11 cellular contexts compared by ENCODE assay signal in the genomic region with DNA sequence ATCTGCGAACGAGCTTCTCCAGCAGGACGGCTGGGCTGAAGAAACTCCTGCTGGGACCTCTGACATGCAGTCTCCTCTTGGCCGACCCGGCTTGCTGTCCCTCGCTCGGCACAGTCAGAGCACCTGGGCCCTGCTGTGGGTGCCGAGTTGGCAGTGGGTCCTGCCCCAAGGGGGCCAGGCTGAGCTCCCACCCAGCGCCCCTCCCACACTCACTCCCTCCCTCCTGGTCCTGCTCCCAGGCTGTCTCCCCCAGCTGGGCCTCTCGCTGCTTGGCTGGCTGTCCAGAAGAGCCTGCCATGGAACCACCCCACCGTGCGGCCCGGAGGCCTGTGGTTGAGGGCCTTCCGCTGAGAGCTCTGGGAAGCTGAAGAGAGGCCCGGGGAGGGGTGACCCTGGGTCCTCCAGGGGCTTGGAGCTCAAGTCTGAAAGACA. TPM values are rescaled to one million over a fixed set of nuclear protein-coding genes. Genes with fewer than 3 reads are reported as not detected.
DNase-seq lines count a peak whose midpoint lies in the region; ATAC-seq, FAIRE-seq and TF ChIP-seq lines count a peak whose summit lies in the region.
"Had no signal": no experiment of that assay in that cellular context is flagged by ENCODE, and none has a peak within 500 bp of the region (broad histone marks: within the 10 kb centered on the region; RNA-seq: fewer than 3 reads in every experiment).

No MANE protein-coding gene starts in this region.

- CTCF ChIA-PET in H1 (lab: Charles Lee; ENCODE audit: partially characterized antibody), result interaction anchor here (0.7 to 2.8 kb wide), 7 partner anchors 9 to 303 kb away, joined by 3 to 12 read pairs (median 4); no protein-coding TSS in a partner anchor
- CTCF ChIA-PET in HepG2 (lab: Yijun Ruan, JAX; ENCODE audit: low intra/inter-chr PET ratio, low total read pairs), result interaction anchor here (0.5 kb wide), 1 partner anchor 137 kb away, joined by 3 read pairs; no protein-coding TSS in a partner anchor

- H3K56ac ChIP-seq in H1 (replicated peaks; ENCODE audit: insufficient read length, low read depth, low read length), result no peak overlapping the region

- H3K4me1 ChIP-seq in H1 (replicated peaks in 1 of 4; ENCODE audit: control insufficient read depth in 3 of 4, insufficient read depth in 4 of 4, low read length in 3 of 4) (peaks cover 0 to 28% (median 18%) of the 10 kb centered on the region in 4 experiments; a peak in 6 of 7 replicates), HepG2 (ENCODE audit: insufficient read depth, low read length) (peaks cover 61% of the 10 kb centered on the region), smooth muscle cell (ENCODE audit: low read depth) (peaks cover 5% of the 10 kb centered on the region)

- H3K27me3 ChIP-seq in H1 (replicated peaks in 1 of 4; ENCODE audit: control insufficient read depth in 3 of 4, extremely low read depth in 1 of 4, insufficient read depth in 3 of 4, low read length in 3 of 4) (no peaks in the 10 kb centered on the region), HepG2 (ENCODE audit: control insufficient read depth in 1 of 2, insufficient read depth in 2 of 2, low read length in 2 of 2) (no peaks in the 10 kb centered on the region), smooth muscle cell (ENCODE audit: low read depth) (no peaks in the 10 kb centered on the region)

- TF ChIP-seq EP300 in H1 (IDR thresholded peaks at IDR 0.05; ENCODE audit: borderline replicate concordance in 1 of 2, low read depth in 2 of 2, low read length in 2 of 2) (no peak), HepG2 (IDR thresholded peaks at IDR 0.05; ENCODE audit: low read depth in 2 of 2, low read length in 2 of 2) (no peak), HepG2 (CRISPR knock-in tag; IDR thresholded peaks at IDR 0.05; ENCODE audit: borderline replicate concordance) (no peak)

- no peak overlapping the region for H2BK20ac ChIP-seq in H1 (ENCODE audit: low read length)

- TF ChIP-seq POLR2A in H1 (IDR thresholded peaks at IDR 0.05; ENCODE audit: control extremely low read depth in 1 of 2, low read depth in 2 of 2, low read length in 2 of 2), result no peak
- no peak for TF ChIP-seq POLR2A in HepG2 (IDR thresholded peaks at IDR 0.05; ENCODE audit: insufficient read depth in 1 of 2, low read depth in 2 of 2, low read length in 2 of 2)

- H2BK5ac ChIP-seq in H1 (ENCODE audit: low read depth, low read length), result no peak overlapping the region

- H3K27ac Mint-ChIP-seq in activated T-helper 2 cell treated with anti-CD3 and anti-CD28 coated beads, Interferon-gamma antibody, Interleukin-2, Interleukin-4, amounts not matched to agents 10 μg/mL and 5 μg/mL and 100 μg/mL, durations not matched to agents 14 hours and 24 hours and 36 hours, result no peak overlapping the region

- H3K4me3 Mint-ChIP-seq in activated T-helper 2 cell treated with anti-CD3 and anti-CD28 coated beads, Interferon-gamma antibody, Interleukin-2, Interleukin-4, amounts not matched to agents 10 μg/mL and 5 μg/mL and 100 μg/mL, durations not matched to agents 14 hours and 24 hours and 36 hours (ENCODE audit: low read depth), result no peak overlapping the region

- H3K18ac ChIP-seq in H1 (ENCODE audit: extremely low read depth, low read length), result no peak overlapping the region

- H3K79me1 ChIP-seq in H1 (ENCODE audit: low read depth, low read length), result peaks cover 30% of the 10 kb centered on the region

- H3K9me3 ChIP-seq in H1 (ENCODE audit: insufficient read depth in 2 of 2, low read depth in 1 of 2, low read length in 1 of 2) (no peaks in the 10 kb centered on the region), HepG2 (ENCODE audit: low read length) (no peaks in the 10 kb centered on the region), smooth muscle cell (replicated peaks; ENCODE audit: low read depth) (no peaks in the 10 kb centered on the region)

- H3K27ac ChIP-seq in H1 (ENCODE audit: low read depth, low read length) (no peak overlapping the region), HepG2 (ENCODE audit: extremely low read length, insufficient read depth, low read length) (no peak overlapping the region), smooth muscle cell (ENCODE audit: low read depth) (no peak overlapping the region)

- H3K36me3 ChIP-seq in H1 (ENCODE audit: control insufficient read depth in 2 of 4, insufficient read depth in 4 of 4, low read length in 3 of 4) (peaks cover 0 to 3% (median 0%) of the 10 kb centered on the region in 4 experiments; a peak in 1 of 8 replicates), HepG2 (replicated peaks in 1 of 2; ENCODE audit: control insufficient read depth in 1 of 2, insufficient read depth in 2 of 2, low read length in 2 of 2) (peaks cover 7 to 15% of the 10 kb centered on the region in 2 experiments; a peak in 4 of 5 replicates), smooth muscle cell (ENCODE audit: low read depth) (no peaks in the 10 kb centered on the region)

- POLR2A ChIA-PET in H1 (lab: Charles Lee; ENCODE audit: partially characterized antibody) (interaction anchor here (1.5 kb wide), 1 partner anchor 9 kb away, joined by 3 read pairs; no protein-coding TSS in a partner anchor), HepG2 (lab: Yijun Ruan, JAX) (no interaction called here)

- WGBS in H1 (ENCODE audit: extremely low coverage in 1 of 2, insufficient coverage in 1 of 2, insufficient read length in 1 of 2, insufficient replicate concordance in 2 of 2, low coverage in 1 of 2, low lambda C conversion rate in 2 of 2, missing lambda C conversion rate in 1 of 2), 2 experiments, result 96% methylated on average over 15 of the region's 15 CpGs; no CpG with 5 or more reads in 1 of the 2 experiments
- 97% methylated on average over 7 of the region's 15 CpGs for WGBS in HepG2 (ENCODE audit: low lambda C conversion rate)
- 74% methylated on average over 15 of the region's 15 CpGs for WGBS in smooth muscle cell (ENCODE audit: low lambda C conversion rate)

- BruUV-seq in HepG2 (replicated peaks; lab: Mats Ljungman, UMichigan), result no TSS peak

- H4K20me1 ChIP-seq in H1 (replicated peaks in 1 of 2; ENCODE audit: control insufficient read depth in 1 of 2, insufficient read depth in 2 of 2, low read length in 2 of 2) (peaks cover 7 to 14% of the 10 kb centered on the region in 2 experiments), HepG2 (ENCODE audit: insufficient read depth, low read length) (peaks cover 58% of the 10 kb centered on the region), smooth muscle cell (ENCODE audit: low read depth) (peaks cover 93% of the 10 kb centered on the region)

- H3K23me2 ChIP-seq in H1 (ENCODE audit: low read depth, low read length), result peaks cover 1% of the 10 kb centered on the region

- no peak for FAIRE-seq in H1 (lab: Jason Lieb, UNC)
- FAIRE-seq in HepG2 (lab: Jason Lieb, UNC), result no peak

- DNase-seq in GM12865 (ENCODE audit: low read depth), result peak; percentile 30
- no peak for DNase-seq in H1 (ENCODE audit: low read depth in 1 of 2, low spot score in 2 of 2)
- no peak for DNase-seq in HepG2 (ENCODE audit: low spot score)
- DNase-seq in smooth muscle cell (lab: John Stamatoyannopoulos, UW; ENCODE audit: unreplicated experiment), result peak; percentile 6
- no peak for DNase-seq in NCI-H2029 treated with DMSO at 0.1 percent for 48 hours (lab: John Stamatoyannopoulos, UW)
- DNase-seq in putamen (ENCODE audit: low spot score), result no peak
- DNase-seq in activated T-cell treated with anti-CD3 and anti-CD28 coated beads, Interleukin-2, amount 50 U/mL, for 48 hours, result no peak
- no peak for DNase-seq in activated T-helper 2 cell treated with anti-CD3 and anti-CD28 coated beads, Interferon-gamma antibody, Interleukin-2, Interleukin-4, amounts not matched to agents 10 μg/mL and 5 μg/mL and 100 μg/mL, durations not matched to agents 14 hours and 24 hours and 36 hours (ENCODE audit: low spot score)
- DNase-seq: DMS153, foreskin melanocyte, SHP77 treated with DMSO at 0.1 percent for 48 hours had no signal

- H3K4me3 ChIP-seq in GM12865 (ENCODE audit: low read depth, low read length) (peak overlapping the region; percentile 27), H1 (ENCODE audit: extremely low read depth in 1 of 4, insufficient read depth in 2 of 4, low read depth in 3 of 4, low read length in 4 of 4) (no peak overlapping the region), HepG2 (replicated peaks in 1 of 3; ENCODE audit: insufficient read depth in 1 of 3, low read depth in 2 of 3, low read length in 3 of 3) (no peak overlapping the region), smooth muscle cell (no peak overlapping the region)

- H2BK12ac ChIP-seq in H1 (ENCODE audit: low read depth, low read length), result no peak overlapping the region

- no peak overlapping the region for H2AK5ac ChIP-seq in H1 (ENCODE audit: low read depth, low read length)

- H3K27me3 Mint-ChIP-seq in activated T-helper 2 cell treated with anti-CD3 and anti-CD28 coated beads, Interferon-gamma antibody, Interleukin-2, Interleukin-4, amounts not matched to agents 10 μg/mL and 5 μg/mL and 100 μg/mL, durations not matched to agents 14 hours and 24 hours and 36 hours (ENCODE audit: low read depth), result no peaks in the 10 kb centered on the region

- no peaks in the 10 kb centered on the region for H3K9me3 Mint-ChIP-seq in activated T-helper 2 cell treated with anti-CD3 and anti-CD28 coated beads, Interferon-gamma antibody, Interleukin-2, Interleukin-4, amounts not matched to agents 10 μg/mL and 5 μg/mL and 100 μg/mL, durations not matched to agents 14 hours and 24 hours and 36 hours

- H3K23ac ChIP-seq in H1 (ENCODE audit: insufficient read length), result no peak overlapping the region

- in situ Hi-C loops in HepG2 (cut with HindIII; ENCODE audit: extremely low pct_ligation_motif_present, low pct_unique_long_range_greater_than_20kb), result no loop called here

- intact Hi-C loops in HepG2 (cut with micrococcal nuclease; ENCODE audit: unreplicated experiment), result no loop called here
- intact Hi-C loops in activated T-helper 2 cell treated with anti-CD3 and anti-CD28 coated beads, Interferon-gamma antibody, Interleukin-2, Interleukin-4, amounts not matched to agents 10 μg/mL and 5 μg/mL and 100 μg/mL, durations not matched to agents 14 hours and 24 hours and 36 hours (cut with micrococcal nuclease), result no loop called here

- H3K9ac ChIP-seq in H1 (replicated peaks in 1 of 4; ENCODE audit: extremely low read depth in 1 of 4, low read depth in 3 of 4, low read length in 3 of 4) (no peak overlapping the region), HepG2 (ENCODE audit: insufficient read depth, low read depth, low read length) (no peak overlapping the region), smooth muscle cell (ENCODE audit: low read depth) (no peak overlapping the region)

- no peak overlapping the region for H2BK15ac ChIP-seq in H1 (ENCODE audit: low read length)

- peaks cover 42% of the 10 kb centered on the region for H3K4me1 Mint-ChIP-seq in activated T-helper 2 cell treated with anti-CD3 and anti-CD28 coated beads, Interferon-gamma antibody, Interleukin-2, Interleukin-4, amounts not matched to agents 10 μg/mL and 5 μg/mL and 100 μg/mL, durations not matched to agents 14 hours and 24 hours and 36 hours (ENCODE audit: low read depth)

- no peak overlapping the region for H4K5ac ChIP-seq in H1 (ENCODE audit: insufficient read length, low read depth, low read length)

- no peak for TF ChIP-seq CTCF in GM12865 (IDR thresholded peaks at IDR 0.05; ENCODE audit: insufficient read depth, low read depth, low read length, missing control alignments)
- no peak for TF ChIP-seq CTCF in H1 (IDR thresholded peaks at IDR 0.05; ENCODE audit: control extremely low read depth in 1 of 3, insufficient read depth in 1 of 3, low read depth in 1 of 3, low read length in 3 of 3)
- no peak for TF ChIP-seq CTCF in HepG2 (CRISPR knock-in tag; IDR thresholded peaks at IDR 0.05)
- TF ChIP-seq CTCF in smooth muscle cell (IDR thresholded peaks at IDR 0.05; ENCODE audit: borderline replicate concordance, insufficient read depth, poor library complexity, severe bottlenecking), result no peak

- H4K91ac ChIP-seq in H1 (replicated peaks; ENCODE audit: insufficient read length, low read length), result no peak overlapping the region

- no peaks in the 10 kb centered on the region for H3F3A ChIP-seq in smooth muscle cell (ENCODE audit: low read depth)

- H3K79me2 ChIP-seq in H1 (ENCODE audit: control insufficient read depth in 1 of 2, insufficient read depth in 2 of 2, low read length in 2 of 2) (peaks cover 9 to 91% of the 10 kb centered on the region in 2 experiments; a peak in 3 of 4 replicates), HepG2 (ENCODE audit: insufficient read depth, low read length) (peaks cover 95% of the 10 kb centered on the region), smooth muscle cell (ENCODE audit: low read depth) (peaks cover 97% of the 10 kb centered on the region)

- ATAC-seq in HepG2, result no peak

- H3K14ac ChIP-seq in H1 (ENCODE audit: insufficient read length), result no peak overlapping the region

- H3K4me2 ChIP-seq in H1 (ENCODE audit: insufficient read depth in 1 of 2, low read depth in 2 of 2, low read length in 2 of 2), result no peak overlapping the region
- H3K4me2 ChIP-seq in HepG2 (ENCODE audit: low read depth, low read length), result no peak overlapping the region
- no peak overlapping the region for H3K4me2 ChIP-seq in smooth muscle cell

- no peak for TF ChIP-seq RAD21 in H1 (IDR thresholded peaks at IDR 0.05 in 1 of 2, conservative IDR thresholded peaks at IDR 0.05 in 1 of 2; ENCODE audit: low read depth in 2 of 2, low read length in 2 of 2)
- no peak for TF ChIP-seq RAD21 in HepG2 (CRISPR knock-in tag; IDR thresholded peaks at IDR 0.05)

- no peak overlapping the region for H3K4ac ChIP-seq in H1 (replicated peaks; ENCODE audit: insufficient read length, low read depth, low read length)

- no peaks in the 10 kb centered on the region for H3K36me3 Mint-ChIP-seq in activated T-helper 2 cell treated with anti-CD3 and anti-CD28 coated beads, Interferon-gamma antibody, Interleukin-2, Interleukin-4, amounts not matched to agents 10 μg/mL and 5 μg/mL and 100 μg/mL, durations not matched to agents 14 hours and 24 hours and 36 hours (ENCODE audit: low read depth)

- no peak overlapping the region for H2AFZ ChIP-seq in H1 (ENCODE audit: low read length)
- H2AFZ ChIP-seq in HepG2 (ENCODE audit: low read length), result no peak overlapping the region
- H2AFZ ChIP-seq in smooth muscle cell (ENCODE audit: low read depth), result no peak overlapping the region

- H2BK120ac ChIP-seq in H1 (replicated peaks; ENCODE audit: low read depth, low read length), result no peak overlapping the region

- H4K8ac ChIP-seq in H1 (ENCODE audit: extremely low read depth, insufficient read depth, low read length), result peak overlapping the region; percentile 70; the same call in 1 of the 2 replicates

RNA-seq across cellular contexts. Expression of a gene that starts 6.0 kb away (rescaled TPM):
- total RNA-seq in H1 (2021; fragmentation: NEBNext Ultra II Directional; extraction: Animal tissue kit (Norgen Biotek cat#: 25700)), result 137 and 151 TPM in 2 replicates
- polyA plus RNA-seq in H1 (2011; rRNA removed), result 183 and 252 TPM in 2 replicates
- polyA plus RNA-seq in H1 (2011; cell fraction: cytosol; rRNA removed), result 155 TPM
- 441 TPM for polyA plus RNA-seq in H1 (2011; cell fraction: nucleus; rRNA removed)
- 88.9 to 168 TPM (median 110 TPM) in 4 replicates for polyA plus RNA-seq in H1 (2012, experiment 1 of 2)
- polyA plus RNA-seq in H1 (2012, experiment 2 of 2), result 68.5 TPM
- polyA plus RNA-seq in H1 (2013, experiment 1 of 2), result 95.7 TPM
- polyA plus RNA-seq in H1 (2013, experiment 2 of 2), result 92.0 TPM
- polyA minus RNA-seq in H1 (2011; rRNA and poly(A)+ RNA removed), result 126 and 143 TPM in 2 replicates
- 85.3 TPM for polyA minus RNA-seq in H1 (2011; cell fraction: cytosol; rRNA and poly(A)+ RNA removed)
- polyA minus RNA-seq in H1 (2011; cell fraction: nucleus; rRNA and poly(A)+ RNA removed), result 82.5 TPM
- total RNA-seq in HepG2 (2016; rRNA removed; fragmentation: Illumina TruSeq; extraction: Trizol), result 82.1 and 82.7 TPM in 2 replicates
- total RNA-seq in HepG2 (2016; cell fraction: cytosol; rRNA removed; fragmentation: Illumina TruSeq; extraction: Trizol; ENCODE audit: low read depth), result 42.1 and 44.9 TPM in 2 replicates
- total RNA-seq in HepG2 (2016; cell fraction: insoluble cytoplasmic fraction; rRNA removed; fragmentation: Illumina TruSeq; extraction: Trizol), result 70.8 and 81.6 TPM in 2 replicates
- total RNA-seq in HepG2 (2016; cell fraction: membrane; rRNA removed; fragmentation: Illumina TruSeq; extraction: Trizol), result 96.0 and 104 TPM in 2 replicates
- total RNA-seq in HepG2 (2016; cell fraction: nucleus; rRNA removed; fragmentation: Illumina TruSeq; extraction: Trizol), result 55.8 and 67.9 TPM in 2 replicates
- 173 and 182 TPM in 2 replicates for polyA plus RNA-seq in HepG2 (2011; rRNA removed)
- polyA plus RNA-seq in HepG2 (2011; cell fraction: cytosol; rRNA removed), result 88.4 and 94.7 TPM in 2 replicates
- polyA plus RNA-seq in HepG2 (2011; cell fraction: nucleus; rRNA removed), result 432 and 533 TPM in 2 replicates
- 72.7 and 74.6 TPM in 2 replicates for polyA plus RNA-seq in HepG2 (2012)
- 39.5 and 46.3 TPM in 2 replicates for polyA plus RNA-seq in HepG2 (2016; cell fraction: cytosol; fragmentation: Illumina TruSeq; extraction: Trizol; ENCODE audit: low read depth)
- 92.6 and 106 TPM in 2 replicates for polyA plus RNA-seq in HepG2 (2016; cell fraction: insoluble cytoplasmic fraction; fragmentation: Illumina TruSeq; extraction: Trizol; ENCODE audit: low read depth)
- polyA plus RNA-seq in HepG2 (2016; cell fraction: membrane; fragmentation: Illumina TruSeq; extraction: Trizol; ENCODE audit: low read depth), result 95.0 and 114 TPM in 2 replicates
- 169 and 178 TPM in 2 replicates for polyA plus RNA-seq in HepG2 (2016; cell fraction: nucleus; fragmentation: Illumina TruSeq; extraction: Trizol; ENCODE audit: insufficient read depth, low read depth)
- 115 and 187 TPM in 2 replicates for polyA minus RNA-seq in HepG2 (2011; rRNA and poly(A)+ RNA removed; ENCODE audit: low replicate concordance)
- polyA minus RNA-seq in HepG2 (2011; cell fraction: cytosol; rRNA and poly(A)+ RNA removed), result 55.0 and 56.5 TPM in 2 replicates
- 77.1 and 89.5 TPM in 2 replicates for polyA minus RNA-seq in HepG2 (2011; cell fraction: nucleus; rRNA and poly(A)+ RNA removed)
- total RNA-seq in smooth muscle cell, result 54.9 and 62.6 TPM in 2 replicates
- 26.6 and 39.1 TPM in 2 replicates for polyA plus RNA-seq in smooth muscle cell
- total RNA-seq in activated T-helper 2 cell treated with anti-CD3 and anti-CD28 coated beads, Interferon-gamma antibody, Interleukin-2, Interleukin-4, amounts not matched to agents 10 μg/mL and 5 μg/mL and 100 μg/mL, durations not matched to agents 14 hours and 24 hours and 36 hours, result 148 and 149 TPM in 2 replicates

RNA-seq across cellular contexts. Expression of a gene that starts 52.6 kb away (rescaled TPM):
- 0.63 and 1.9 TPM in 2 replicates for total RNA-seq in H1 (2021; fragmentation: NEBNext Ultra II Directional; extraction: Animal tissue kit (Norgen Biotek cat#: 25700))
- 2.1 and 4.6 TPM in 2 replicates for polyA plus RNA-seq in H1 (2011; rRNA removed)
- 2.6 TPM for polyA plus RNA-seq in H1 (2011; cell fraction: cytosol; rRNA removed)
- polyA plus RNA-seq in H1 (2011; cell fraction: nucleus; rRNA removed), result 3.3 TPM
- 1.2 to 2.1 TPM (median 1.7 TPM) in 4 replicates for polyA plus RNA-seq in H1 (2012, experiment 1 of 2)
- polyA plus RNA-seq in H1 (2012, experiment 2 of 2), result 1.0 TPM
- 0.87 TPM for polyA plus RNA-seq in H1 (2013, experiment 1 of 2)
- polyA plus RNA-seq in H1 (2013, experiment 2 of 2), result 0.81 TPM
- 0.28 and 0.66 TPM in 2 replicates for polyA minus RNA-seq in H1 (2011; rRNA and poly(A)+ RNA removed)
- 2.8 TPM for polyA minus RNA-seq in H1 (2011; cell fraction: cytosol; rRNA and poly(A)+ RNA removed)
- polyA minus RNA-seq in H1 (2011; cell fraction: nucleus; rRNA and poly(A)+ RNA removed), result 1.2 TPM
- 0.66 and 1.1 TPM in 2 replicates for total RNA-seq in HepG2 (2016; rRNA removed; fragmentation: Illumina TruSeq; extraction: Trizol)
- total RNA-seq in HepG2 (2016; cell fraction: cytosol; rRNA removed; fragmentation: Illumina TruSeq; extraction: Trizol; ENCODE audit: low read depth), result 0.20 and 0.35 TPM in 2 replicates
- total RNA-seq in HepG2 (2016; cell fraction: insoluble cytoplasmic fraction; rRNA removed; fragmentation: Illumina TruSeq; extraction: Trizol), result 0.85 and 1.1 TPM in 2 replicates
- total RNA-seq in HepG2 (2016; cell fraction: membrane; rRNA removed; fragmentation: Illumina TruSeq; extraction: Trizol), result 0.74 and 0.79 TPM in 2 replicates
- 0.69 and 0.96 TPM in 2 replicates for total RNA-seq in HepG2 (2016; cell fraction: nucleus; rRNA removed; fragmentation: Illumina TruSeq; extraction: Trizol)
- 1.8 and 2.8 TPM in 2 replicates for polyA plus RNA-seq in HepG2 (2011; rRNA removed)
- polyA plus RNA-seq in HepG2 (2011; cell fraction: cytosol; rRNA removed), result 1.7 and 2.0 TPM in 2 replicates
- polyA plus RNA-seq in HepG2 (2011; cell fraction: nucleus; rRNA removed), result 7.9 and 8.4 TPM in 2 replicates
- polyA plus RNA-seq in HepG2 (2012), result 2.0 and 2.9 TPM in 2 replicates
- 0.25 and 0.58 TPM in 2 replicates for polyA plus RNA-seq in HepG2 (2016; cell fraction: cytosol; fragmentation: Illumina TruSeq; extraction: Trizol; ENCODE audit: low read depth)
- polyA plus RNA-seq in HepG2 (2016; cell fraction: insoluble cytoplasmic fraction; fragmentation: Illumina TruSeq; extraction: Trizol; ENCODE audit: low read depth), result 1.0 and 1.2 TPM in 2 replicates
- 0.49 and 0.52 TPM in 2 replicates for polyA plus RNA-seq in HepG2 (2016; cell fraction: membrane; fragmentation: Illumina TruSeq; extraction: Trizol; ENCODE audit: low read depth)
- polyA plus RNA-seq in HepG2 (2016; cell fraction: nucleus; fragmentation: Illumina TruSeq; extraction: Trizol; ENCODE audit: insufficient read depth, low read depth), result 2.3 and 2.8 TPM in 2 replicates
- polyA minus RNA-seq in HepG2 (2011; rRNA and poly(A)+ RNA removed; ENCODE audit: low replicate concordance), result 0.07 and 2.4 TPM in 2 replicates
- polyA minus RNA-seq in HepG2 (2011; cell fraction: cytosol; rRNA and poly(A)+ RNA removed), result 0.79 and 1.1 TPM in 2 replicates
- 0.90 and 1.2 TPM in 2 replicates for polyA minus RNA-seq in HepG2 (2011; cell fraction: nucleus; rRNA and poly(A)+ RNA removed)
- total RNA-seq in smooth muscle cell, result not detected in 2 replicates
- 0.23 and 0.38 TPM in 2 replicates for polyA plus RNA-seq in smooth muscle cell
- total RNA-seq in activated T-helper 2 cell treated with anti-CD3 and anti-CD28 coated beads, Interferon-gamma antibody, Interleukin-2, Interleukin-4, amounts not matched to agents 10 μg/mL and 5 μg/mL and 100 μg/mL, durations not matched to agents 14 hours and 24 hours and 36 hours, result 0.25 TPM in 1 of 2 replicates, not detected in the other

Comparison
In these comparisons a context has a peak if more than half of its experiments do, and no peak if none do; other contexts are left out.
1. DNase-seq: peak in GM12865 (single experiment) and smooth muscle cell (single experiment); none in H1 (0 of 2), HepG2 (single experiment), NCI-H2029 treated with DMSO at 0.1 percent for 48 hours (single experiment), putamen (single experiment), activated T-cell treated with anti-CD3 and anti-CD28 coated beads, Interleukin-2, amount 50 U/mL, for 48 hours (0 of 2) and activated T-helper 2 cell treated with anti-CD3 and anti-CD28 coated beads, Interferon-gamma antibody, Interleukin-2, Interleukin-4, amounts not matched to agents 10 μg/mL and 5 μg/mL and 100 μg/mL, durations not matched to agents 14 hours and 24 hours and 36 hours (single experiment).